In the genomic region with DNA sequence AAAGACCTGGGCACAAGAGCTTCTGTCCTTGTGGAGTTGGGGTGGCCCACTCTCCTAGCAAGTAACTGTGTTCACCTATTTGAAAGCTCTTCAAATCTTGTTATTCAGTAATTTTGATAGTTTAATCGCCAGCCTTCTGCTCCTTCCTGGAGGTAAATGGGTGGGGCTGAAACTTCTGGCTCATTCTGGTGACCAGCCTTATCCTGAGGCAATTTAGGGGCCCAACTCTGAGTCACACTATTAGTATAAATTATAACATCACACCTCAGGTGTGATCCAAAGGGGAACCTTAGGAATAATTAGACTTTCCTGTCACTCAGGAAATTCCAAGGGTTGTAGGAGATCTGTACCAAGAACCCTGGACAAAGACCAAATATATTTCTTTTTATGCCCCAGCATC, we compare ENCODE assay signal across 26 cellular contexts.
"Had no signal": no experiment of that assay in that cellular context is flagged by ENCODE, and none has a peak within 500 bp of the region (broad histone marks: within the 10 kb centered on the region; RNA-seq: fewer than 3 reads in every experiment).

No MANE protein-coding gene starts in this region.

- H3K4me1 ChIP-seq: left lung, lower lobe of right lung, stomach, transverse colon, upper lobe of left lung, vagina had no signal

- ATAC-seq: left colon; lower lobe of right lung; naive thymus-derived CD8-positive, alpha-beta T cell; right cardiac atrium; sciatic nerve; stimulated activated naive B cell treated with anti-CD40 and anti-IgM and Interleukin-4, amounts not matched to agents 10 μg/mL and 1 μg/mL and 100 μg/mL, for 72 hours; stimulated activated naive CD8-positive, alpha-beta T cell treated with anti-CD3 and anti-CD28 coated beads, Interleukin-15, Interleukin-2, amounts not matched to agents 100 U/mL and 50 U/mL, for 24 hours had no signal

- H3K27ac ChIP-seq: left lung, lower lobe of right lung, ovary, skin epidermis, stomach, testis, thyroid gland, transverse colon, upper lobe of left lung, vagina had no signal

- H3K9me3 ChIP-seq: left lung, lower lobe of right lung, ovary, stomach, testis, thyroid gland, transverse colon, upper lobe of left lung, vagina had no signal

- H3K4me1 Mint-ChIP-seq: stimulated activated naive B cell treated with anti-CD40 and anti-IgM and Interleukin-4, amounts not matched to agents 10 μg/mL and 1 μg/mL and 100 μg/mL, for 72 hours had no signal

- H3K27ac Mint-ChIP-seq: naive thymus-derived CD8-positive, alpha-beta T cell; nephron progenitor cell; progenitor cell of endocrine pancreas; stimulated activated naive B cell treated with anti-CD40 and anti-IgM and Interleukin-4, amounts not matched to agents 10 μg/mL and 1 μg/mL and 100 μg/mL, for 72 hours had no signal

- H3K4me3 Mint-ChIP-seq: naive thymus-derived CD8-positive, alpha-beta T cell; nephron progenitor cell; stimulated activated naive B cell treated with anti-CD40 and anti-IgM and Interleukin-4, amounts not matched to agents 10 μg/mL and 1 μg/mL and 100 μg/mL, for 72 hours had no signal

- DNase-seq: kidney glomerular epithelial cell; left colon; left lung; lower lobe of right lung; mammary epithelial cell; mesenchymal stem cell; nephron progenitor cell; ovary; retina; right cardiac atrium; stimulated activated CD4-positive, alpha-beta T cell treated with anti-CD3 and anti-CD28 coated beads, Interleukin-12 subunit alpha, Interleukin-12 subunit beta, amount 100 ng/mL, for 4 hours; stimulated activated CD4-positive, alpha-beta T cell treated with anti-CD3 and anti-CD28 coated beads, Interleukin-15, amount 100 ng/mL, for 24 hours; stimulated activated CD4-positive, alpha-beta T cell treated with anti-CD3 and anti-CD28 coated beads, Interleukin-2, amount 100 ng/mL, for 24 hours; stimulated activated CD4-positive, alpha-beta T cell treated with anti-CD3 and anti-CD28 coated beads, Interleukin-4, amount 100 ng/mL, for 1 hour; stimulated activated naive B cell treated with anti-CD40 and anti-IgM and Interleukin-4, amounts not matched to agents 10 μg/mL and 1 μg/mL and 100 μg/mL, for 72 hours; stimulated activated naive CD8-positive, alpha-beta T cell treated with anti-CD3 and anti-CD28 coated beads, Interleukin-15, Interleukin-2, amounts not matched to agents 100 U/mL and 50 U/mL, for 24 hours; stomach; testis; thyroid gland; transverse colon; upper lobe of left lung had no signal

- H3K27me3 Mint-ChIP-seq: naive thymus-derived CD8-positive, alpha-beta T cell; stimulated activated naive B cell treated with anti-CD40 and anti-IgM and Interleukin-4, amounts not matched to agents 10 μg/mL and 1 μg/mL and 100 μg/mL, for 72 hours had no signal

- H3K36me3 Mint-ChIP-seq: naive thymus-derived CD8-positive, alpha-beta T cell; stimulated activated naive B cell treated with anti-CD40 and anti-IgM and Interleukin-4, amounts not matched to agents 10 μg/mL and 1 μg/mL and 100 μg/mL, for 72 hours had no signal

- H3K27me3 ChIP-seq: left lung, ovary, stomach, testis, thyroid gland, transverse colon, upper lobe of left lung, vagina had no signal

- H3K4me3 ChIP-seq: left lung, lower lobe of right lung, ovary, skin epidermis, stomach, testis, thyroid gland, transverse colon, upper lobe of left lung, vagina had no signal

- H3K36me3 ChIP-seq: left lung, lower lobe of right lung, ovary, stomach, thyroid gland, transverse colon, upper lobe of left lung, vagina had no signal
